Comparison of ENCODE assay signal across 9 cellular contexts in the genomic region with DNA sequence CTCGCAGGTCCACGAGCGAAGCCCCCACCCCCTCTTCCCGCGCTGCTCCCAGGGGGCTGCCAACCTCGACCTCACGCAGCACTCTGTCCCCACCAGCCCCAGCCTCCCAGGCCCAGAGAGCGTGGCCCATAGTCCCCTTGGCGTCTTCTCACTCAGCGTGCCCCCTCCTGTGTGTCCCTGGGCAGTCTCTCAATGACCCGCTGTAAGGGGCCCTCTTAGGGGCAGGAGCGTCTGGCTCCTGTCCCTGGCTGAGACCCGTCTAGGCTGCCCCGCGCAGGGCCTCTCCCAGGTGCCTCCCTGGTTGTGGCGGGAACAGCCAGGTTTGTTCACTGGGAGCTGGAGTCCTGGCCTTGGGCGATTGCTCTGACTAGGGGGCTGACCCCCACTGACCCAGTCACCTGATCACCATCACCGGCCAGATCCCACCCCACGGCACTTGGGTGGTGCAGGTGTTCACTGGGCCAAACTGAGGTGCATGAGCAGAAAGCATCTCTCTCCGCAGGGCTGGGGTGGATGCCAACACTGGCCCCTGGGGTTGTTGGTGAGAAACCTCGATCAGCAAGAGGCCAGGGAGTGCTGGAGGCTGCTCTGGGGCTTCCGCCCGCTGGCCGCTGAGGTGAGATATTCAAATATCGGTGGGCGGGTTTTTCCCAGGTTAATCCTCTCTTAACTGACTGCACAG. TPM values are rescaled to one million over a fixed set of nuclear protein-coding genes. Genes with fewer than 3 reads are reported as not detected.
DNase-seq lines count a peak whose midpoint lies in the region; ATAC-seq and TF ChIP-seq lines count a peak whose summit lies in the region.
"Had no signal": no experiment of that assay in that cellular context is flagged by ENCODE, and none has a peak within 500 bp of the region (broad histone marks: within the 10 kb centered on the region; RNA-seq: fewer than 3 reads in every experiment).

No MANE protein-coding gene starts in this region.

- no peaks in the 10 kb centered on the region for H3K36me3 ChIP-seq in iPS-20b (ENCODE audit: insufficient read depth, low read depth, low read length)
- no peaks in the 10 kb centered on the region for H3K36me3 ChIP-seq in tibial nerve
- H3K36me3 ChIP-seq in effector memory CD4-positive, alpha-beta T cell (ENCODE audit: control insufficient read depth, insufficient read depth, low read length): no peaks in the 10 kb centered on the region
- H3K36me3 ChIP-seq: SJSA1 had no signal

- no peak for TF ChIP-seq EP300 in tibial nerve (IDR thresholded peaks at IDR 0.05)

- H3K9me3 ChIP-seq in iPS-20b (ENCODE audit: insufficient read depth, low read depth, low read length) (no peaks in the 10 kb centered on the region; the same call in 1 of the 2 replicates), tibial nerve (no peaks in the 10 kb centered on the region)
- no peaks in the 10 kb centered on the region for H3K9me3 ChIP-seq in effector memory CD4-positive, alpha-beta T cell (ENCODE audit: control insufficient read depth, low read length)
- H3K9me3 ChIP-seq: SJSA1 had no signal

- H3K27ac ChIP-seq in iPS-20b (ENCODE audit: low read length) (no peak overlapping the region), tibial nerve (peak overlapping the region in 1 of 4 donors; percentile 75)
- no peak overlapping the region for H3K27ac ChIP-seq in effector memory CD4-positive, alpha-beta T cell (ENCODE audit: insufficient read depth, low read length, poor library complexity, severe bottlenecking)
- H3K27ac ChIP-seq: SJSA1 had no signal

- ATAC-seq in GM21381 (IDR thresholded peaks at IDR 0.05; ENCODE audit: unreplicated experiment): peak; percentile 46
- ATAC-seq in HG03139 (IDR thresholded peaks at IDR 0.05; ENCODE audit: unreplicated experiment): peak; percentile 34
- no peak for ATAC-seq in left lobe of liver

- H3K4me1 ChIP-seq in iPS-20b (ENCODE audit: insufficient read depth, low read length): no peaks in the 10 kb centered on the region; the same call in 1 of the 2 replicates
- peaks cover 0 to 7% (median 0%) of the 10 kb centered on the region in 4 donors for H3K4me1 ChIP-seq in tibial nerve
- no peaks in the 10 kb centered on the region for H3K4me1 ChIP-seq in effector memory CD4-positive, alpha-beta T cell (ENCODE audit: control insufficient read depth, insufficient read depth, low read length, poor library complexity, severe bottlenecking)
- H3K4me1 ChIP-seq: SJSA1 had no signal

- TF ChIP-seq POLR2A in tibial nerve (IDR thresholded peaks at IDR 0.05): no peak

- DNase-seq in GM13976 (ENCODE audit: low spot score) (peak; percentile 67), tibial nerve (ENCODE audit: low spot score in 2 of 2) (no peak), left lobe of liver (ENCODE audit: low spot score) (no peak), GDM1 (lab: John Stamatoyannopoulos, UW) (no peak)
- DNase-seq in effector memory CD4-positive, alpha-beta T cell: no peak

- H3K27me3 ChIP-seq in iPS-20b (ENCODE audit: insufficient read depth, low read length) (peaks cover 7% of the 10 kb centered on the region), tibial nerve (no peaks in the 10 kb centered on the region)
- no peaks in the 10 kb centered on the region for H3K27me3 ChIP-seq in effector memory CD4-positive, alpha-beta T cell (replicated peaks; ENCODE audit: control insufficient read depth, insufficient read depth, low read length, poor library complexity, severe bottlenecking)
- H3K27me3 ChIP-seq: SJSA1 had no signal

- in situ Hi-C loops in GM13976 (cut with MboI; ENCODE audit: low sequenced_read_pairs, unreplicated experiment): loop anchor here (25.0 kb wide), 1 partner anchor 490 kb away; no protein-coding TSS in a partner anchor

- no peak overlapping the region for H3K9ac ChIP-seq in iPS-20b (ENCODE audit: low read depth, low read length)

- 67 to 79% methylated on average over 22 to 25 of the region's 26 CpGs for WGBS in tibial nerve, 2 donors

- TF ChIP-seq CTCF in GM13976 (IDR thresholded peaks at IDR 0.05; ENCODE audit: borderline replicate concordance, control extremely low read depth, extremely low read depth, insufficient read depth, missing control alignments) (no peak), tibial nerve (IDR thresholded peaks at IDR 0.05) (no peak)

- peak overlapping the region; percentile 59; the same call in 1 of the 2 replicates for H3K4me3 ChIP-seq in iPS-20b (ENCODE audit: low read length)
- peak overlapping the region in 1 of 4 donors; percentile 5 for H3K4me3 ChIP-seq in tibial nerve
- no peak overlapping the region for H3K4me3 ChIP-seq in effector memory CD4-positive, alpha-beta T cell (ENCODE audit: insufficient read depth, low read depth, low read length, poor library complexity, severe bottlenecking)
- H3K4me3 ChIP-seq: SJSA1 had no signal

RNA-seq across cellular contexts. Expression of a gene that starts 12.6 kb away (rescaled TPM):
- total RNA-seq in tibial nerve: 10 to 100 TPM in 2 of 4 donors, 1 to 10 TPM in 2; 5.0 to 16.5 (median 8.8) TPM
- total RNA-seq in left lobe of liver: 1.3 TPM
